Comparison of ENCODE assay signal across 8 cellular contexts in the genomic region with DNA sequence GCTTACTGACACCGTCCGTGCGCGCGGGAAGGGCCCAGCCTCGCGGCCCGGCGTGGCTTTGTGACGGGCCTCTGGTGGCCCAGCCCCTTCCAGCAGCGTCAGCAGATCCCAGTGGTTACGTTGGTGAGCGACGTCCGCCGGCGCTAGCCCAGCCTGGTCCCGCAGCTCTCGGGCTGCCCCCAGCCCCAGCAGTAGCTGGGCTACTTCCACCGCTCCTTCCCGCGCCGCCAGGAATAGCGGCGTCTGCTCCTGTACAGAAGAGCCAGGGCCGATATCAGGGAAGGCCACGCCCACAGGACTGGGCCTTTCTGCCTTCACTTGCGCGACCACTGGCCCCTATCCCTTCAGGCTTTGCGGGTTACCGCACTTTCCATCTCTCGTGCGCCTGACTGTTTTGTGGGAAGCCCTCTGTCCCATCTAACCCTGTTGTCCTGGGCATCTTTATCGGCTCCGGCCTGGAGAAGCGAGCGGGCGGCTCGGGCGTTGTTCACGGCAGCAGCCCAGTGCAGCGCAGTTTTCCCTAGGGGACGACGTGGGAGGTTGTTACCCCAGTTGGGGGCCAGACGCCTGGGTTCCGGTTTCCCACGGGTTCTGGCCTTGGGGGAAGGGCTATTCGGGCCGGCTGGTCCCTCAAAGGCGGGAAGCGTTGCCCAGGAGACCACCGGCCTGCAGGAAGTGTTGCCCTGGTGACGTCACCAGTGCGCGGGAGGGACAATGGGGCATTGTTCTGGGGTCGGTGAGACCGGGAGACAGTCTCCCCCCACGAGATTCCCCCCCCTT. TPM values are rescaled to one million over a fixed set of nuclear protein-coding genes. Genes with fewer than 3 reads are reported as not detected.
DNase-seq lines count a peak whose midpoint lies in the region; ATAC-seq and TF ChIP-seq lines count a peak whose summit lies in the region.

No MANE protein-coding gene starts in this region.

- peak; percentile 14 for ATAC-seq in GM21423 (IDR thresholded peaks at IDR 0.05; ENCODE audit: unreplicated experiment)

- H4K20me1 ChIP-seq in PC-9 (ENCODE audit: insufficient read depth) (no peaks in the 10 kb centered on the region), neural cell (ENCODE audit: insufficient read depth) (no peaks in the 10 kb centered on the region)

- H3K4me2 ChIP-seq in PC-9 (peak overlapping the region; percentile 94), neural cell (ENCODE audit: low read length) (peak overlapping the region; percentile 98)

- H3K36me3 ChIP-seq in HUES6 (ENCODE audit: control insufficient read depth, insufficient read depth, low read length) (no peaks in the 10 kb centered on the region), PC-9 (ENCODE audit: low read depth) (no peaks in the 10 kb centered on the region), neural cell (ENCODE audit: insufficient read depth, low read length) (no peaks in the 10 kb centered on the region), thyroid gland (no peaks in the 10 kb centered on the region)

- CTCF ChIA-PET in PC-9 (lab: Charles Lee), result interaction anchor here (0.7 kb wide), 1 partner anchor 513 kb away, joined by 5 read pairs; no protein-coding TSS in a partner anchor

- TF ChIP-seq POLR2A in thyroid gland (IDR thresholded peaks at IDR 0.05), result peak; percentile 90 to 94

- intact Hi-C loops in PC-9 (cut with micrococcal nuclease; ENCODE audit: unreplicated experiment), result loop anchor here (1.0 to 10.0 kb wide), 6 partner anchors 18 to 779 kb away; partner anchors contain the start of genes ATP6V1G2, DDX39B, FKBPL and NFKBIL1
- intact Hi-C loops in thyroid gland (cut with DNase I), result no loop called here

- H3K9ac ChIP-seq in HUES6 (ENCODE audit: low read length) (peak overlapping the region; percentile 95), neural cell (ENCODE audit: low read length) (peak overlapping the region; percentile 100)

- peak overlapping the region; percentile 96 for H3K27ac ChIP-seq in HUES6 (ENCODE audit: low read depth, low read length)
- H3K27ac ChIP-seq in PC-9, result peak overlapping the region; percentile 87
- peak overlapping the region; percentile 100 for H3K27ac ChIP-seq in neural cell (ENCODE audit: low read length)
- peak overlapping the region; percentile 98 to 99 (median 99) for H3K27ac ChIP-seq in thyroid gland

- H3K4me1 ChIP-seq in HUES6 (ENCODE audit: control insufficient read depth, insufficient read depth, low read length) (peaks cover 43% of the 10 kb centered on the region), PC-9 (replicated peaks; ENCODE audit: insufficient read depth) (peaks cover 18% of the 10 kb centered on the region), thyroid gland (peaks cover 11 to 33% of the 10 kb centered on the region in 2 donors)

- TF ChIP-seq RAD21 in neural cell (conservative IDR thresholded peaks at IDR 0.05), result no peak

- peak overlapping the region; percentile 99 for H2AFZ ChIP-seq in PC-9
- peak overlapping the region; percentile 40 for H2AFZ ChIP-seq in neural cell (ENCODE audit: low read depth, low read length)

- no peaks in the 10 kb centered on the region for H3K9me3 ChIP-seq in HUES6 (ENCODE audit: control insufficient read depth, insufficient read depth, low read depth, low read length)
- no peaks in the 10 kb centered on the region for H3K9me3 ChIP-seq in PC-9 (ENCODE audit: insufficient read depth, low read depth)
- no peaks in the 10 kb centered on the region for H3K9me3 ChIP-seq in neural cell (ENCODE audit: low read length)
- no peaks in the 10 kb centered on the region for H3K9me3 ChIP-seq in thyroid gland

- TSS peak; percentile 88 for BruUV-seq in PC-9 (replicated peaks; lab: Mats Ljungman, UMichigan)

- TF ChIP-seq CTCF in PC-9 (conservative IDR thresholded peaks at IDR 0.05), result no peak
- TF ChIP-seq CTCF in neural cell (IDR thresholded peaks at IDR 0.05; ENCODE audit: poor library complexity, severe bottlenecking), result no peak
- no peak for TF ChIP-seq CTCF in thyroid gland (IDR thresholded peaks at IDR 0.05)

- H3K4me3 ChIP-seq in HUES6 (ENCODE audit: low read depth, low read length) (peak overlapping the region; percentile 85), PC-9 (peak overlapping the region; percentile 96), neural cell (ENCODE audit: low read length) (peak overlapping the region; percentile 82), thyroid gland (replicated peaks in 1 of 3) (peak overlapping the region; percentile 22 to 81 (median 57))

- H3F3A ChIP-seq in PC-9 (ENCODE audit: insufficient read depth, low read depth), result peaks cover 17% of the 10 kb centered on the region
- peaks cover 5% of the 10 kb centered on the region for H3F3A ChIP-seq in neural cell (ENCODE audit: insufficient read depth, low read length, poor library complexity, severe bottlenecking)

- H3K27me3 ChIP-seq in HUES6 (ENCODE audit: control insufficient read depth, insufficient read depth, low read length), result no peaks in the 10 kb centered on the region
- peaks cover 9% of the 10 kb centered on the region for H3K27me3 ChIP-seq in PC-9 (ENCODE audit: insufficient read depth, low read depth)
- H3K27me3 ChIP-seq in neural cell (ENCODE audit: insufficient read depth, low read depth, low read length), result no peaks in the 10 kb centered on the region
- H3K27me3 ChIP-seq in thyroid gland, result no peaks in the 10 kb centered on the region

- 0 to 1% methylated on average over 27 to 35 of the region's 58 CpGs for whole genome bisulfite sequencing in thyroid gland, 2 donors

- TF ChIP-seq EP300 in neural cell (conservative IDR thresholded peaks at IDR 0.05; ENCODE audit: poor library complexity, severe bottlenecking), result peak; percentile 12

- POLR2A ChIA-PET in PC-9 (lab: Charles Lee; ENCODE audit: unreplicated experiment), result interaction anchor here (0.6 to 1.2 kb wide), 8 partner anchors 10 to 797 kb away, joined by 3 to 10 read pairs (median 5); no protein-coding TSS in a partner anchor

- H3K9me2 ChIP-seq in PC-9 (ENCODE audit: insufficient read depth) (no peaks in the 10 kb centered on the region), neural cell (ENCODE audit: insufficient read depth, low read length) (no peaks in the 10 kb centered on the region)

- peak; percentile 76 for DNase-seq in DMS79 treated with DMSO at 0.1 percent for 48 hours (lab: John Stamatoyannopoulos, UW)
- DNase-seq in PC-9, result peak; percentile 40 to 67
- peak; percentile 55 for DNase-seq in activated gamma-delta T cell treated with Interleukin-2 at 50 U/mL for 16 hours
- peak; percentile 96 for DNase-seq in foreskin melanocyte
- DNase-seq in thyroid gland, result peak; percentile 79 to 83

- H3K79me2 ChIP-seq in PC-9 (ENCODE audit: low read depth) (no peaks in the 10 kb centered on the region), neural cell (replicated peaks; ENCODE audit: insufficient read depth, low read length) (no peaks in the 10 kb centered on the region)

TF ChIP-seq in neural cell, 6 proteins besides CTCF, POLR2A, EP300 and RAD21:
- peak; percentile 97 for TF ChIP-seq POLR2AphosphoS5 (IDR thresholded peaks at IDR 0.05)
- TF ChIP-seq MXI1 (conservative IDR thresholded peaks at IDR 0.05; ENCODE audit: poor library complexity, severe bottlenecking), result peak; percentile 50
- peak; percentile 92 for TF ChIP-seq REST (IDR thresholded peaks at IDR 0.05; ENCODE audit: borderline replicate concordance)
- TF ChIP-seq TAF1 (IDR thresholded peaks at IDR 0.05; ENCODE audit: low read depth), result no peak
- TF ChIP-seq SMC3 (conservative IDR thresholded peaks at IDR 0.05; ENCODE audit: poor library complexity), result peak; percentile 4
- no peak for TF ChIP-seq EZH2 (IDR thresholded peaks at IDR 0.05; ENCODE audit: borderline replicate concordance, insufficient read depth, low read length, poor library complexity, severe bottlenecking)

RNA-seq across cellular contexts. Expression of gene GPSM3, which starts 3.6 kb away (rescaled TPM):
- total RNA-seq in PC-9 (2021) (8.6 and 10.4 TPM in 2 replicates), thyroid gland (1 to 10 TPM; 4.2 to 6.5 (median 5.5) TPM)
- polyA plus RNA-seq in neural cell, result 0.88 and 1.2 TPM in 2 replicates
- polyA minus RNA-seq in neural cell, result not detected in 2 replicates

RNA-seq across cellular contexts. Expression of gene PBX2, which starts 6.1 kb away (rescaled TPM):
- total RNA-seq in PC-9 (2021), result 88.2 and 89.3 TPM in 2 replicates
- polyA plus RNA-seq in neural cell, result 53.2 and 78.7 TPM in 2 replicates
- 83.3 and 91.3 TPM in 2 replicates for polyA minus RNA-seq in neural cell
- 10 to 100 TPM; 66.0 to 93.4 (median 74.2) TPM for total RNA-seq in thyroid gland

RNA-seq across cellular contexts. Expression of gene AGER, which starts 12.0 kb away (rescaled TPM):
- total RNA-seq in PC-9 (2021) (18.1 and 20.4 TPM in 2 replicates), thyroid gland (10 to 100 TPM; 10.3 to 70.6 (median 36.8) TPM)
- polyA plus RNA-seq in neural cell, result 7.2 and 7.5 TPM in 2 replicates
- polyA minus RNA-seq in neural cell, result 0.49 and 1.0 TPM in 2 replicates

RNA-seq across cellular contexts. Expression of gene RNF5, which starts 17.9 kb away (rescaled TPM):
- total RNA-seq in PC-9 (2021) (45.6 and 51.3 TPM in 2 replicates), thyroid gland (100 to 1,000 TPM in 3 of 4 donors, 10 to 100 TPM in 1; 64.0 to 114 (median 107) TPM)
- 342 and 369 TPM in 2 replicates for polyA plus RNA-seq in neural cell
- polyA minus RNA-seq in neural cell, result 130 and 154 TPM in 2 replicates

RNA-seq across cellular contexts. Expression of gene AGPAT1, which starts 20.2 kb away (rescaled TPM):
- 58.9 and 61.7 TPM in 2 replicates for total RNA-seq in PC-9 (2021)
- polyA plus RNA-seq in neural cell, result 24.7 and 28.4 TPM in 2 replicates
- polyA minus RNA-seq in neural cell, result 25.1 and 29.4 TPM in 2 replicates
- 10 to 100 TPM; 48.6 to 69.2 (median 54.8) TPM for total RNA-seq in thyroid gland

Comparison
In these comparisons a context has a peak if more than half of its experiments do, and no peak if none do; other contexts are left out.
1. Peak in every context shown above with its lines: DNase-seq, ATAC-seq, H3K4me3 ChIP-seq and H3K27ac ChIP-seq.